ENCODE assay signal across 8 cellular contexts in the genomic region with DNA sequence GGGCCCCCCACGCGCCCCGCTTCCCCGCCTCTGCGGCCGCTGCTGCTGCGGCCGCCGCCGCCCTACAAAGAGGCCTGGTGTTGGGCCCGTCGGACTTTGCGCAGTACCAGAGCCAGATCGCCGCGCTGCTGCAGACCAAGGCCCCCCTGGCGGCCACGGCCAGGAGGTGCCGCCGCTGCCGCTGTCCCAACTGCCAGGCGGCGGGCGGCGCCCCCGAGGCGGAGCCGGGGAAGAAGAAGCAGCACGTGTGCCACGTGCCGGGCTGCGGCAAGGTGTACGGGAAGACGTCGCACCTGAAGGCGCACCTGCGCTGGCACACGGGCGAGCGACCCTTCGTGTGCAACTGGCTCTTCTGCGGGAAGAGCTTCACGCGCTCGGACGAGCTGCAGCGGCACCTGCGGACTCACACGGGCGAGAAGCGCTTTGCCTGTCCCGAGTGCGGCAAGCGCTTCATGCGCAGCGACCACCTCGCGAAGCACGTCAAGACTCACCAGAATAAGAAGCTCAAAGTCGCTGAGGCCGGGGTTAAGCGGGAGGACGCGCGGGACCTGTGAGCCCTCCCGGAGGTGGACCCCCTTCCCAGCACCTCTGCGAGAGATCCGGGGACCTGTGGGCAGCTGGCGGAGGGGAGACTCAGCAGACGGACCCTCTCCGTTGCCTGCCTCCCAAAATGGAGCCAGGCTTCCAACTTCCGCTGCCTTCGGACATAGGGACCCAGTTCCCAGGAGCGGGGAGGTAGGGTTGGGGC. TPM values are rescaled to one million over a fixed set of nuclear protein-coding genes. Genes with fewer than 3 reads are reported as not detected.
DNase-seq lines count a peak whose midpoint lies in the region; ATAC-seq and TF ChIP-seq lines count a peak whose summit lies in the region.

No MANE protein-coding gene starts in this region.

- no peaks in the 10 kb centered on the region for H4K20me1 ChIP-seq in osteoblast (ENCODE audit: insufficient read depth, low read length)

- H3K27ac ChIP-seq in osteoblast (ENCODE audit: low read depth, low read length): no peak overlapping the region

- no peaks in the 10 kb centered on the region for H3K79me2 ChIP-seq in osteoblast (ENCODE audit: insufficient read depth, low read length)

- DNase-seq in activated CD8-positive, alpha-beta memory T cell treated with anti-CD3 and anti-CD28 coated beads, Interleukin-2, amount 50 U/mL, for 48 hours: peak; percentile 77
- DNase-seq in foreskin fibroblast (peak in 1 of 2 donors; percentile 76), osteoblast (ENCODE audit: insufficient read length, low spot score, missing footprints) (peak; percentile 96), HK-2 (ENCODE audit: unreplicated experiment) (no peak), NOMO-1 (lab: John Stamatoyannopoulos, UW; ENCODE audit: unreplicated experiment in 2 of 2) (no peak), NCI-H524 treated with DMSO at 0.1 percent for 48 hours (lab: John Stamatoyannopoulos, UW) (no peak)

- ATAC-seq in GM19035 (IDR thresholded peaks at IDR 0.05; ENCODE audit: unreplicated experiment): no peak

- H3K4me1 ChIP-seq in osteoblast (ENCODE audit: insufficient read depth, low read length): no peaks in the 10 kb centered on the region

- H3K27me3 ChIP-seq in osteoblast (ENCODE audit: insufficient read depth, low read length): peaks cover 81% of the 10 kb centered on the region

- H3K4me3 ChIP-seq in foreskin fibroblast (ENCODE audit: low read depth in 1 of 2, low read length in 2 of 2) (no peak overlapping the region), osteoblast (ENCODE audit: insufficient read depth, low read length) (no peak overlapping the region)

- no peaks in the 10 kb centered on the region for H3K9me3 ChIP-seq in osteoblast (ENCODE audit: low read depth, low read length)

- H2AFZ ChIP-seq in osteoblast (ENCODE audit: low read length): no peak overlapping the region

- no peaks in the 10 kb centered on the region for H3K36me3 ChIP-seq in osteoblast (ENCODE audit: insufficient read depth, low read length)

- no peak overlapping the region for H3K4me2 ChIP-seq in osteoblast (ENCODE audit: insufficient read depth, low read length)

- TF ChIP-seq CTCF in GM12872 (IDR thresholded peaks at IDR 0.05; ENCODE audit: insufficient read depth, low read depth, low read length) (peak; percentile 35; the same call in 1 of the 3 replicates), foreskin fibroblast (IDR thresholded peaks at IDR 0.05; ENCODE audit: low read depth, low read length) (peak; percentile 17), osteoblast (IDR thresholded peaks at IDR 0.05; ENCODE audit: extremely low read depth, low read depth, low read length) (peak; percentile 31)

RNA-seq across cellular contexts. Expression of a gene that starts 1.9 kb away (rescaled TPM):
- total RNA-seq in osteoblast: not detected in 2 replicates

RNA-seq across cellular contexts. Expression of a gene that starts 53.2 kb away (rescaled TPM):
- 0.59 TPM in 1 of 2 replicates, not detected in the other for total RNA-seq in osteoblast

Comparison
In these comparisons a context has a peak if more than half of its experiments do, and no peak if none do; other contexts are left out.
1. DNase-seq: peak in activated CD8-positive, alpha-beta memory T cell treated with anti-CD3 and anti-CD28 coated beads, Interleukin-2, amount 50 U/mL, for 48 hours (single experiment) and osteoblast (single experiment); none in HK-2 (single experiment), NOMO-1 (0 of 2) and NCI-H524 treated with DMSO at 0.1 percent for 48 hours (single experiment).
2. Peak in every context shown above with its lines, with median percentiles within 50 percentile points of each other: CTCF ChIP-seq.